ENCODE assay signal across 19 cellular contexts in genomic region chr9:112021742-112022141, GRCh38.
DNase-seq lines count a peak whose midpoint lies in the region; ATAC-seq, FAIRE-seq and TF ChIP-seq lines count a peak whose summit lies in the region.
"Had no signal": no experiment of that assay in that cellular context is flagged by ENCODE, and none has a peak within 500 bp of the region (broad histone marks: within the 10 kb centered on the region; RNA-seq: fewer than 3 reads in every experiment).

No MANE protein-coding gene starts in this region.

- H2AFZ ChIP-seq in HCT116 (ENCODE audit: low read depth, low read length, poor library complexity, severe bottlenecking) (peak overlapping the region; percentile 86), GM12878 (ENCODE audit: control insufficient read depth, low read depth, low read length) (no peak overlapping the region)

- peaks cover 14 to 49% of the 10 kb centered on the region in 2 experiments for H3K4me1 ChIP-seq in HCT116 (ENCODE audit: control insufficient read depth in 1 of 2, insufficient read depth in 2 of 2, low read length in 2 of 2)
- H3K4me1 ChIP-seq in GM12878 (ENCODE audit: control insufficient read depth, insufficient read depth, low read length): peaks cover 33% of the 10 kb centered on the region
- H3K4me1 ChIP-seq in kidney (ENCODE audit: control insufficient read depth in 1 of 2, insufficient read depth in 1 of 2, low read depth in 1 of 2, low read length in 2 of 2): peaks cover 2 to 12% of the 10 kb centered on the region in 2 donors
- H3K4me1 ChIP-seq in skeletal muscle satellite cell (ENCODE audit: control insufficient read depth, insufficient read depth, low read length): peaks cover 31% of the 10 kb centered on the region
- H3K4me1 ChIP-seq in CD8-positive, alpha-beta memory T cell (ENCODE audit: insufficient read depth, low read length): no peaks in the 10 kb centered on the region

- H4K20me1 ChIP-seq in HCT116 (ENCODE audit: insufficient read depth) (no peaks in the 10 kb centered on the region), GM12878 (ENCODE audit: control insufficient read depth, insufficient read depth) (no peaks in the 10 kb centered on the region)

- SMC1A ChIA-PET in GM12878 (lab: Charles Lee; ENCODE audit: uncharacterized antibody, unreplicated experiment): interaction anchor here (0.7 to 13.8 kb wide), 23 partner anchors 9 to 125 kb away, joined by 3 to 311 read pairs (median 4); partner anchors contain the start of gene UGCG

- in situ Hi-C loops in GM12878 (cut with MboI): loop anchor here (25.0 kb wide), 1 partner anchor 1884 kb away; no protein-coding TSS in a partner anchor

- BruUV-seq in HCT116 (replicated peaks; lab: Mats Ljungman, UMichigan) (no TSS peak), GM12878 (replicated peaks; lab: Mats Ljungman, UMichigan) (no TSS peak)

- WGBS in GM12878 (ENCODE audit: insufficient coverage, insufficient replicate concordance, low lambda C conversion rate, missing lambda C conversion rate): 95% methylated on average over 2 of the region's 2 CpGs

- H3K36me3 Mint-ChIP-seq in CD8-positive, alpha-beta memory T cell: peaks cover 0 to 4% (median 0%) of the 10 kb centered on the region in 3 donors
- H3K36me3 Mint-ChIP-seq: activated naive CD4-positive, alpha-beta T cell treated with anti-CD3 and anti-CD28 coated beads, Interleukin-2, amount 50 U/mL, for 72 hours; brain had no signal

- TF ChIP-seq CTCF in HCT116 (IDR thresholded peaks at IDR 0.05 in 2 of 3, conservative IDR thresholded peaks at IDR 0.05 in 1 of 3; ENCODE audit: borderline replicate concordance in 1 of 3, insufficient read depth in 1 of 3, low read depth in 2 of 3, low read length in 2 of 3) (no peak), GM12878 (IDR thresholded peaks at IDR 0.05 in 2 of 3, conservative IDR thresholded peaks at IDR 0.05 in 1 of 3; ENCODE audit: control insufficient read depth in 2 of 3, extremely low read depth in 1 of 3, insufficient read depth in 1 of 3, low read depth in 3 of 3, low read length in 3 of 3) (no peak), kidney (IDR thresholded peaks at IDR 0.05; ENCODE audit: borderline replicate concordance, extremely low read depth, insufficient read depth) (no peak)

- ATAC-seq in HCT116 (peak; percentile 52), GM12878 (peak; percentile 30), HG03378 (IDR thresholded peaks at IDR 0.05; ENCODE audit: unreplicated experiment) (no peak)

- H3K9me2 ChIP-seq in HCT116 (ENCODE audit: insufficient read depth): no peaks in the 10 kb centered on the region

- H3K79me2 ChIP-seq in HCT116 (ENCODE audit: insufficient read depth, low read length) (no peaks in the 10 kb centered on the region), GM12878 (ENCODE audit: control insufficient read depth, insufficient read depth, low read length) (peaks cover 7% of the 10 kb centered on the region)

- H3K27me3 ChIP-seq in HCT116 (ENCODE audit: insufficient read depth, low read length) (no peaks in the 10 kb centered on the region), GM12878 (replicated peaks in 1 of 2; ENCODE audit: control insufficient read depth in 2 of 2, insufficient read depth in 2 of 2, low read length in 1 of 2) (no peaks in the 10 kb centered on the region), skeletal muscle satellite cell (ENCODE audit: control insufficient read depth, insufficient read depth, low read length) (no peaks in the 10 kb centered on the region)
- no peaks in the 10 kb centered on the region for H3K27me3 ChIP-seq in CD8-positive, alpha-beta memory T cell (ENCODE audit: insufficient read depth, low read length, poor library complexity, severe bottlenecking)
- H3K27me3 ChIP-seq: gastrocnemius medialis, MG63 had no signal

- TF ChIP-seq RAD21 in HCT116 (IDR thresholded peaks at IDR 0.05; ENCODE audit: low read depth) (no peak), GM12878 (IDR thresholded peaks at IDR 0.05; ENCODE audit: insufficient read depth, low read depth, low read length) (no peak)

- TF ChIP-seq EP300 in GM12878 (IDR thresholded peaks at IDR 0.05; ENCODE audit: borderline replicate concordance in 1 of 2, control insufficient read depth in 1 of 2, low read depth in 2 of 2, low read length in 2 of 2): no peak

- H3K4me3 Mint-ChIP-seq in CD8-positive, alpha-beta memory T cell: no peak overlapping the region
- H3K4me3 Mint-ChIP-seq: brain had no signal

- no peak for TF ChIP-seq POLR2A in HCT116 (IDR thresholded peaks at IDR 0.05; ENCODE audit: borderline replicate concordance, extremely low read depth, insufficient read depth, insufficient read length)
- no peak for TF ChIP-seq POLR2A in GM12878 (IDR thresholded peaks at IDR 0.05; ENCODE audit: low read depth, low read length)

- no peak overlapping the region for H3K27ac Mint-ChIP-seq in CD8-positive, alpha-beta memory T cell
- H3K27ac Mint-ChIP-seq: activated naive CD4-positive, alpha-beta T cell treated with anti-CD3 and anti-CD28 coated beads, Interleukin-2, amount 50 U/mL, for 72 hours had no signal

- H3K27ac ChIP-seq in HCT116 (ENCODE audit: low read depth, low read length): peak overlapping the region; percentile 56; the same call in 1 of the 2 replicates
- H3K27ac ChIP-seq in GM12878 (ENCODE audit: control insufficient read depth, insufficient read depth): peak overlapping the region; percentile 63
- H3K27ac ChIP-seq in kidney (ENCODE audit: low read depth in 2 of 2, low read length in 2 of 2): peak overlapping the region; percentile 84 to 87
- no peak overlapping the region for H3K27ac ChIP-seq in CD8-positive, alpha-beta memory T cell (ENCODE audit: low read depth, low read length)
- H3K27ac ChIP-seq: coronary artery, gastrocnemius medialis had no signal

- H3K4me1 Mint-ChIP-seq in CD8-positive, alpha-beta memory T cell: peaks cover 3 to 6% (median 5%) of the 10 kb centered on the region in 3 donors

- intact Hi-C loops in HCT116 (cut with micrococcal nuclease) (no loop called here), GM12878 (cut with micrococcal nuclease; ENCODE audit: unreplicated experiment) (no loop called here), kidney (cut with DNase I) (no loop called here)

- no peak for DNase-seq in HCT116 (ENCODE audit: low read depth, low spot score)
- no peak for DNase-seq in GM12878 (ENCODE audit: low read depth, low spot score)
- no peak for DNase-seq in kidney
- DNase-seq in CD8-positive, alpha-beta memory T cell: no peak
- no peak for DNase-seq in LoVo (ENCODE audit: low spot score)
- DNase-seq in amniotic stem cell (lab: John Stamatoyannopoulos, UW): no peak
- DNase-seq: activated CD8-positive, alpha-beta memory T cell treated with anti-CD3 and anti-CD28 coated beads for 24 hours; activated T-cell treated with anti-CD3 and anti-CD28 coated beads, Interleukin-2, amount 50 U/mL, for 48 hours; COR-L47; left cardiac atrium; NCI-H748 treated with DMSO at 0.1 percent for 48 hours; stimulated activated CD4-positive, alpha-beta T cell treated with anti-CD3 and anti-CD28 coated beads, Interleukin-15, amount 100 ng/mL, for 24 hours had no signal

- RAD21 ChIA-PET in HCT116 (lab: Charles Lee; ENCODE audit: low non-redundant PET in 1 of 2, low total read pairs in 2 of 2, uncharacterized antibody in 2 of 2, unreplicated experiment in 2 of 2): interaction anchor here in 1 of 2 experiments (0.9 kb wide), 1 partner anchor 48 kb away, joined by 3 read pairs; no protein-coding TSS in a partner anchor
- RAD21 ChIA-PET in GM12878 (lab: Charles Lee; ENCODE audit: unreplicated experiment): interaction anchor here (0.9 to 6.9 kb wide), 14 partner anchors 10 to 107 kb away, joined by 3 to 72 read pairs (median 6); no protein-coding TSS in a partner anchor

- H3K9me3 Mint-ChIP-seq in CD8-positive, alpha-beta memory T cell: no peaks in the 10 kb centered on the region
- H3K9me3 Mint-ChIP-seq: brain had no signal

- POLR2A ChIA-PET in HCT116 (lab: Charles Lee): interaction anchor here (0.9 to 1.7 kb wide), 2 partner anchors 10 to 44 kb away, joined by 3 to 11 read pairs; no protein-coding TSS in a partner anchor
- POLR2A ChIA-PET in GM12878 (lab: Charles Lee): interaction anchor here (0.5 to 4.0 kb wide), 11 partner anchors 8 to 124 kb away, joined by 3 to 25 read pairs (median 4); partner anchors contain the start of gene UGCG
- POLR2A ChIA-PET in CD8-positive, alpha-beta memory T cell (lab: Charles Lee): no interaction called here

- H3K4me2 ChIP-seq in HCT116 (ENCODE audit: low read length) (peak overlapping the region; percentile 53), GM12878 (ENCODE audit: control insufficient read depth, insufficient read depth) (peak overlapping the region; percentile 17), skeletal muscle satellite cell (ENCODE audit: low read length) (no peak overlapping the region)

- CTCF ChIA-PET in HCT116 (lab: Charles Lee): no interaction called here
- CTCF ChIA-PET in GM12878 (lab: Yijun Ruan, JAX): interaction anchor here (0.5 to 2.5 kb wide), 10 partner anchors 9 to 122 kb away, joined by 3 to 17 read pairs (median 5); no protein-coding TSS in a partner anchor
- CTCF ChIA-PET in CD8-positive, alpha-beta memory T cell (lab: Charles Lee): interaction anchor here (1.0 kb wide), 1 partner anchor 53 kb away, joined by 3 read pairs; no protein-coding TSS in a partner anchor

- FAIRE-seq in GM12878 (lab: Jason Lieb, UNC) (no peak), kidney (lab: Jason Lieb, UNC) (no peak)

- H3K36me3 ChIP-seq in HCT116 (ENCODE audit: control insufficient read depth in 1 of 2, insufficient read depth in 2 of 2, low read length in 2 of 2) (no peaks in the 10 kb centered on the region), GM12878 (ENCODE audit: control insufficient read depth in 2 of 2, insufficient read depth in 2 of 2, low read length in 1 of 2) (no peaks in the 10 kb centered on the region), kidney (ENCODE audit: control insufficient read depth in 1 of 2, insufficient read depth in 2 of 2, low read length in 2 of 2) (no peaks in the 10 kb centered on the region), skeletal muscle satellite cell (ENCODE audit: insufficient read depth, low read length) (no peaks in the 10 kb centered on the region)
- no peaks in the 10 kb centered on the region for H3K36me3 ChIP-seq in CD8-positive, alpha-beta memory T cell (ENCODE audit: insufficient read depth, low read length)
- H3K36me3 ChIP-seq: gastrocnemius medialis, MG63 had no signal

- H3K4me3 ChIP-seq in HCT116 (replicated peaks in 1 of 2; ENCODE audit: low read depth in 1 of 2, low read length in 2 of 2) (peak overlapping the region in 1 of 2 experiments; percentile 16; a peak in 1 of 4 replicates), GM12878 (no peak overlapping the region; the same call in 1 of the 2 replicates), kidney (ENCODE audit: low read length in 2 of 2) (peak overlapping the region in 1 of 2 donors; percentile 7), skeletal muscle satellite cell (ENCODE audit: low read length) (no peak overlapping the region)
- no peak overlapping the region for H3K4me3 ChIP-seq in CD8-positive, alpha-beta memory T cell (ENCODE audit: low read length)
- H3K4me3 ChIP-seq: coronary artery, gastrocnemius medialis, MG63 had no signal

- H3K9ac ChIP-seq in HCT116 (ENCODE audit: low read length) (peak overlapping the region; percentile 57), GM12878 (ENCODE audit: control insufficient read depth, insufficient read depth, low read length) (no peak overlapping the region; the same call in 1 of the 2 replicates), kidney (ENCODE audit: low read length in 2 of 2) (peak overlapping the region in 1 of 2 donors; percentile 1), skeletal muscle satellite cell (ENCODE audit: low read depth, low read length) (peak overlapping the region; percentile 42)

- H3K9me3 ChIP-seq in HCT116 (ENCODE audit: control insufficient read depth in 1 of 2, insufficient read depth in 1 of 2, low read depth in 1 of 2, low read length in 2 of 2) (no peaks in the 10 kb centered on the region), GM12878 (replicated peaks; ENCODE audit: control insufficient read depth, insufficient read depth, low read length) (no peaks in the 10 kb centered on the region; the same call in 2 of the 3 replicates), kidney (ENCODE audit: control insufficient read depth in 1 of 2, low read length in 2 of 2) (no peaks in the 10 kb centered on the region), skeletal muscle satellite cell (replicated peaks; ENCODE audit: low read length) (no peaks in the 10 kb centered on the region)
- H3K9me3 ChIP-seq in CD8-positive, alpha-beta memory T cell (ENCODE audit: low read length): no peaks in the 10 kb centered on the region
- H3K9me3 ChIP-seq: gastrocnemius medialis had no signal

- peaks cover 6 to 18% of the 10 kb centered on the region in 2 donors for H3K27me3 Mint-ChIP-seq in CD8-positive, alpha-beta memory T cell
